Comparison of ENCODE assay signal across 11 cellular contexts in the genomic region with DNA sequence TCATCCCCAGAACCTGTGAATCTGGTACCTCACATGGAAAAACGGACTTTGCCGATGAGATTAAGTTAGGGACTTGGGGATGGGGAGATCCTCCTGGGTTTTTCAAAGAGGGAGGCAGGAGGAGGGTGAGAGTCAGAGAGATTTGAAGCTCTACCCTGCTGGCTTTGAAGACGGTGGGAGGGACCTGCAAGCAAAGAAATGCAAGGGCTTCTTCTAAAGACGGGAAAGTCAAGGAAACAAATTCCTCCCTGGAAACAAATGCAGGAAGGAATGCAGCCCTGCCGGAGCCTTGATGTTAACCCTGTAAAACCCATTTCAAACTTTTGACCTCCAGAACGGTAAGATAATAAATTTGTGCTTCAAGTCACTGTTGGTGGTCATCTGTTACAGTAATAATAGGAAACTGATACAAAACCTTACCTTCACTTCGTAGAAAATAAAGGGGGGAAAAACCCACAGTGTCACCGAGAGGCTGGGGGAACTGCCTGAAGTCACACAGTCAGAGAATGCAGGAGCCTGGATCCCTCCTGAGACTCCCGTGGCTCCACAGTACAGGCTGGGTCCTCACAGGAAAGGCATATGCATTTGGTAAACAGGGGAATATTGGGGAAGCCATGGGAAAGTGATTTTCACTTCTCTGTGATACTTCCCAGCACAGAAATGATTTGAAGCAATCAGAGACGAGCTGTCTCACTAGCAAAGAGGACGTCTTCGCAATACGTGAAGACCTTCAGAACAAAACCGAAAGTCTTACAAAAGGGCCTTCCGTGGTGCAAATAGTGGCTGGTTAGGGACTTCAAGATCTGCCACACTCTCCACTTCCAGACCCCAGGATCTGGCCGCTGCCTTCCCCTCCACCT. TPM values are rescaled to one million over a fixed set of nuclear protein-coding genes. Genes with fewer than 3 reads are reported as not detected.
DNase-seq lines count a peak whose midpoint lies in the region; ATAC-seq and TF ChIP-seq lines count a peak whose summit lies in the region.
"Had no signal": no experiment of that assay in that cellular context is flagged by ENCODE, and none has a peak within 500 bp of the region (broad histone marks: within the 10 kb centered on the region; RNA-seq: fewer than 3 reads in every experiment).

No MANE protein-coding gene starts in this region.

- no peak for DNase-seq in activated CD4-positive, alpha-beta memory T cell treated with anti-CD3 and anti-CD28 coated beads for 36 hours
- DNase-seq in neural progenitor cell (ENCODE audit: low spot score): peak; percentile 35
- DNase-seq in mucosa of gallbladder (ENCODE audit: low spot score): no peak
- DNase-seq in NCI-H187 (lab: John Stamatoyannopoulos, UW): no peak
- DNase-seq in C1 segment of cervical spinal cord (lab: John Stamatoyannopoulos, UW): no peak
- DNase-seq: activated gamma-delta T cell, lower lobe of right lung, NCI-H2171 had no signal

- no peaks in the 10 kb centered on the region for H3K4me1 Mint-ChIP-seq in activated CD4-positive, alpha-beta memory T cell treated with anti-CD3 and anti-CD28 coated beads for 36 hours (ENCODE audit: low read depth)
- H3K4me1 Mint-ChIP-seq in neural progenitor cell: peaks cover 65% of the 10 kb centered on the region

- H2AFZ ChIP-seq in neural progenitor cell (replicated peaks): no peak overlapping the region

- H3K27ac ChIP-seq in neural progenitor cell: no peak overlapping the region
- H3K27ac ChIP-seq: lower lobe of right lung had no signal

- H3K9me3 ChIP-seq in neural progenitor cell (ENCODE audit: low read depth): no peaks in the 10 kb centered on the region
- H3K9me3 ChIP-seq: lower lobe of right lung had no signal

- no peaks in the 10 kb centered on the region for H3K36me3 ChIP-seq in neural progenitor cell
- H3K36me3 ChIP-seq: lower lobe of right lung had no signal

- H3K4me2 ChIP-seq in neural progenitor cell: peak overlapping the region; percentile 46

- peaks cover 49% of the 10 kb centered on the region for H3F3A ChIP-seq in neural progenitor cell (ENCODE audit: low read depth)

- no peaks in the 10 kb centered on the region for H3K79me2 ChIP-seq in neural progenitor cell (ENCODE audit: low read depth)

- H3K27ac Mint-ChIP-seq in activated CD4-positive, alpha-beta memory T cell treated with anti-CD3 and anti-CD28 coated beads for 36 hours: no peak overlapping the region
- H3K27ac Mint-ChIP-seq in neural progenitor cell: peak overlapping the region; percentile 94

- no peaks in the 10 kb centered on the region for H3K9me3 Mint-ChIP-seq in activated CD4-positive, alpha-beta memory T cell treated with anti-CD3 and anti-CD28 coated beads for 36 hours
- H3K9me3 Mint-ChIP-seq in neural progenitor cell: peaks cover 13% of the 10 kb centered on the region

- ATAC-seq in GM19023 (IDR thresholded peaks at IDR 0.05; ENCODE audit: unreplicated experiment) (peak; percentile 72), HG02938 (IDR thresholded peaks at IDR 0.05; ENCODE audit: unreplicated experiment) (peak; percentile 71)
- ATAC-seq: lower lobe of right lung had no signal

- TF ChIP-seq CTCF in neural progenitor cell (IDR thresholded peaks at IDR 0.05): no peak

- H3K27me3 ChIP-seq in neural progenitor cell: no peaks in the 10 kb centered on the region

- H3K4me1 ChIP-seq in neural progenitor cell: peaks cover 38% of the 10 kb centered on the region
- H3K4me1 ChIP-seq: lower lobe of right lung had no signal

- H3K27me3 Mint-ChIP-seq in activated CD4-positive, alpha-beta memory T cell treated with anti-CD3 and anti-CD28 coated beads for 36 hours: peaks cover 32% of the 10 kb centered on the region
- H3K27me3 Mint-ChIP-seq in neural progenitor cell (ENCODE audit: insufficient read depth, low read depth): peaks cover 9% of the 10 kb centered on the region

- intact Hi-C loops in activated CD4-positive, alpha-beta memory T cell treated with anti-CD3 and anti-CD28 coated beads for 36 hours (cut with micrococcal nuclease): no loop called here

- no peaks in the 10 kb centered on the region for H3K36me3 Mint-ChIP-seq in activated CD4-positive, alpha-beta memory T cell treated with anti-CD3 and anti-CD28 coated beads for 36 hours
- H3K36me3 Mint-ChIP-seq in neural progenitor cell: peaks cover 27% of the 10 kb centered on the region

- CTCF ChIA-PET in activated CD4-positive, alpha-beta memory T cell treated with anti-CD3 and anti-CD28 coated beads for 36 hours (lab: Charles Lee): interaction anchor here (1.2 kb wide), 1 partner anchor 288 kb away, joined by 5 read pairs; no protein-coding TSS in a partner anchor

- H3K9ac ChIP-seq in neural progenitor cell: no peak overlapping the region

- POLR2A ChIA-PET in activated CD4-positive, alpha-beta memory T cell treated with anti-CD3 and anti-CD28 coated beads for 36 hours (lab: Charles Lee): interaction anchor here (0.6 kb wide), 1 partner anchor 338 kb away, joined by 3 read pairs; no protein-coding TSS in a partner anchor

- H3K4me3 Mint-ChIP-seq in activated CD4-positive, alpha-beta memory T cell treated with anti-CD3 and anti-CD28 coated beads for 36 hours: peak overlapping the region; percentile 35
- H3K4me3 Mint-ChIP-seq in neural progenitor cell: peak overlapping the region; percentile 40

- no peak overlapping the region for H3K4me3 ChIP-seq in neural progenitor cell
- H3K4me3 ChIP-seq: lower lobe of right lung had no signal

- H4K20me1 ChIP-seq in neural progenitor cell (ENCODE audit: low read depth): peaks cover 4% of the 10 kb centered on the region

RNA-seq across cellular contexts. Expression of a gene that starts 58.9 kb away (rescaled TPM):
- total RNA-seq in activated CD4-positive, alpha-beta memory T cell treated with anti-CD3 and anti-CD28 coated beads for 36 hours: not detected
- total RNA-seq in neural progenitor cell (ENCODE audit: low replicate concordance) (not detected in 2 replicates), mucosa of gallbladder (3.5 TPM)
- total RNA-seq: lower lobe of right lung, subcutaneous adipose tissue had no signal
